18 cellular contexts compared by ENCODE assay signal in the genomic region with DNA sequence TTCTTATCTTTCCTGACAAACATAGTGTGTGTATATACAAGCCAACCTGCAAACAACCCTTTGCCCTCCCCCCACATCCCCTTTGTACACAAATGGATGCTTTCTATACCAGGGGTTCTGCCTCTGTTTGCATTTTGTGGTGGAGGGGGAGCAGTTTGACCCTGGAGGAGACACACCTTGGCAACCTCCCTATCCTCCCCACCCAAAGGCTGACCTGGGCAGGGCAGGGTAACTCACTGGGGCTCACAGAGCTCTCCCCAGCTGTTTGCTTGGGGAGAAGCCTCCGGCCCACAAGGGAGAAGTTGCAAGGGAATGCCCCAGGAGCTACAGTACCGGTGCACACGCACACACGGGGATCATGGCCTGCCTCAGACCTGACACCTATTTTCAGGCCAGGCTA.
DNase-seq lines count a peak whose midpoint lies in the region; ATAC-seq, FAIRE-seq and TF ChIP-seq lines count a peak whose summit lies in the region.
"Had no signal": no experiment of that assay in that cellular context is flagged by ENCODE, and none has a peak within 500 bp of the region (broad histone marks: within the 10 kb centered on the region; RNA-seq: fewer than 3 reads in every experiment).

No MANE protein-coding gene starts in this region.

- no peak overlapping the region for H3K4me3 Mint-ChIP-seq in nephron
- H3K4me3 Mint-ChIP-seq: B cell; CD4-positive, alpha-beta memory T cell; HFFc6 had no signal

- ATAC-seq in left ventricle myocardium superior, result no peak

- peak; percentile 23 for FAIRE-seq in HTR-8/SVneo (lab: Jason Lieb, UNC)
- FAIRE-seq: A204.1, GM19239 had no signal

- DNase-seq in COLO668 (lab: John Stamatoyannopoulos, UW; ENCODE audit: unreplicated experiment) (peak; percentile 4), HTR-8/SVneo (ENCODE audit: insufficient read length, low spot score) (no peak), coronary artery (ENCODE audit: low spot score) (peak; percentile 53), GOT3 (lab: John Stamatoyannopoulos, UW) (no peak), posterior cingulate gyrus (no peak), left ventricle myocardium superior (no peak)
- DNase-seq: COR-L47, DND-41, GDM1, HCEC 1CT, HFFc6 had no signal

- peak overlapping the region in 2 of 3 experiments; percentile 9 to 67 for H3K27ac Mint-ChIP-seq in nephron
- H3K27ac Mint-ChIP-seq: B cell, HFFc6 had no signal

- H3K9me3 Mint-ChIP-seq in nephron, result peaks cover 14% of the 10 kb centered on the region
- H3K9me3 Mint-ChIP-seq: HFFc6 had no signal

- H3K4me3 ChIP-seq in coronary artery, result no peak overlapping the region

- no peaks in the 10 kb centered on the region for H3K36me3 Mint-ChIP-seq in nephron (ENCODE audit: low read depth)
- H3K36me3 Mint-ChIP-seq: CD4-positive, alpha-beta memory T cell had no signal

- intact Hi-C loops in posterior cingulate gyrus (cut with DNase I) (no loop called here), left ventricle myocardium superior (cut with micrococcal nuclease) (no loop called here)

- H3K27me3 Mint-ChIP-seq in nephron (ENCODE audit: low read depth), result peaks cover 15% of the 10 kb centered on the region

- peaks cover 63% of the 10 kb centered on the region for H3K4me1 Mint-ChIP-seq in nephron
- H3K4me1 Mint-ChIP-seq: B cell had no signal

- no peak overlapping the region for H3K27ac ChIP-seq in coronary artery
- H3K27ac ChIP-seq: C4-2B, HL-60 had no signal

- TF ChIP-seq CTCF in coronary artery (IDR thresholded peaks at IDR 0.05) (no peak), nephron (IDR thresholded peaks at IDR 0.05; ENCODE audit: unreplicated experiment in 3 of 3) (no peak)

Comparison
In these comparisons a context has a peak if more than half of its experiments do, and no peak if none do; other contexts are left out.
1. DNase-seq: peak in COLO668 (single experiment) and coronary artery (single experiment); none in HTR-8/SVneo (single experiment), GOT3 (single experiment), posterior cingulate gyrus (0 of 10) and left ventricle myocardium superior (single experiment).